Comparison of ENCODE assay signal across 1 cellular context in genomic region chr1:93033029-93033428, GRCh38.
TF ChIP-seq lines count a peak whose summit lies in the region.

No MANE protein-coding gene starts in this region.

TF ChIP-seq in GM12878, 131 proteins besides CTCF, POLR2A, EP300 and RAD21 (continued from another document):
- TF ChIP-seq NKRF (conservative IDR thresholded peaks at IDR 0.05) (no peak), SRF (IDR thresholded peaks at IDR 0.05; ENCODE audit: low read depth in 2 of 2, low read length in 2 of 2) (no peak), NFIC (IDR thresholded peaks at IDR 0.05; ENCODE audit: low read depth, low read length) (no peak), ATF3 (IDR thresholded peaks at IDR 0.05; ENCODE audit: borderline replicate concordance, extremely low read depth, low read depth, low read length) (no peak), MTA2 (IDR thresholded peaks at IDR 0.05; ENCODE audit: low read depth) (no peak), CREB1 (IDR thresholded peaks at IDR 0.05; ENCODE audit: low read depth) (0 out of 2 replicates have a peak, but pooled peaks have one; percentile 13), SUPT20H (IDR thresholded peaks at IDR 0.05; ENCODE audit: borderline replicate concordance, control insufficient read depth, low read depth, low read length) (no peak), HDAC2 (IDR thresholded peaks at IDR 0.05) (no peak), ETV6 (conservative IDR thresholded peaks at IDR 0.05 in 1 of 2, IDR thresholded peaks at IDR 0.05 in 1 of 2; ENCODE audit: borderline replicate concordance in 1 of 2, low read depth in 1 of 2) (no peak), STAT1 (conservative IDR thresholded peaks at IDR 0.05) (no peak), TCF3 (IDR thresholded peaks at IDR 0.05; ENCODE audit: borderline replicate concordance, insufficient read depth, low read depth, low read length) (no peak), RUNX3 (IDR thresholded peaks at IDR 0.05; ENCODE audit: low read length) (peak; percentile 72), PRDM15 (CRISPR knock-in tag; IDR thresholded peaks at IDR 0.05) (no peak), BACH1 (IDR thresholded peaks at IDR 0.05; ENCODE audit: borderline replicate concordance) (0 out of 2 replicates have a peak, but pooled peaks have one; percentile 48), ZBTB4 (CRISPR knock-in tag; IDR thresholded peaks at IDR 0.05) (no peak), MEF2B (IDR thresholded peaks at IDR 0.05; ENCODE audit: partially characterized antibody, poor library complexity, severe bottlenecking) (peak; percentile 44), POLR2AphosphoS2 (IDR thresholded peaks at IDR 0.05; ENCODE audit: low read depth, low read length) (no peak), EED (IDR thresholded peaks at IDR 0.05; ENCODE audit: low read depth) (0 out of 2 replicates have a peak, but pooled peaks have one; percentile 20), ZNF274 (IDR thresholded peaks at IDR 0.05; ENCODE audit: insufficient read depth, insufficient read length) (no peak), RELB (IDR thresholded peaks at IDR 0.05; ENCODE audit: low read depth) (no peak), JUNB (IDR thresholded peaks at IDR 0.05) (peak; percentile 50), SPI1 (IDR thresholded peaks at IDR 0.05; ENCODE audit: borderline replicate concordance, insufficient read depth, low read depth, low read length) (no peak), ZBTB40 (IDR thresholded peaks at IDR 0.05; ENCODE audit: borderline replicate concordance) (no peak), KLF5 (IDR thresholded peaks at IDR 0.05; ENCODE audit: partially characterized antibody) (no peak), ZNF217 (IDR thresholded peaks at IDR 0.05) (no peak)
